In the genomic region with DNA sequence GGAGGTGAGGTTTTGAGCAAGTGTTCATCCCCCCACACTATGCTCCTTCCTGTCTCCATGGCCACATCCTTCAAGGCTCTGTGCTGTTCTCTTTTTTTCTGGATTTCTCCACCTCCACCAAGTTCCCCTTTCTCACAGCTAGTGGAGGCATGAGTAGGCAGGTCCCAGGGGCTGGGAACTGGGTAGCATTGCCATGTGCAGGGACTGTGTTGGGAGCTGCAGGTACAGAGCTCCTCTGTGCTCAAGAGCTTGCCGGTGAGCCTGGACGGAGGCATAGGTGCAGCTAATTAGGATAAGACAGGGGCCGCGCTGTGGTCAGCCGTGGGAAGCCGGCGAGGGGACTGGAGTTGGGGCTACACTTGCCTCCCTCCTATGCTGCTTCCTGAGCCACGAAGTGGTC, we compare ENCODE assay signal across 18 cellular contexts. TPM values are rescaled to one million over a fixed set of nuclear protein-coding genes. Genes with fewer than 3 reads are reported as not detected.
DNase-seq lines count a peak whose midpoint lies in the region; ATAC-seq and TF ChIP-seq lines count a peak whose summit lies in the region.
"Had no signal": no experiment of that assay in that cellular context is flagged by ENCODE, and none has a peak within 500 bp of the region (broad histone marks: within the 10 kb centered on the region; RNA-seq: fewer than 3 reads in every experiment).

No MANE protein-coding gene starts in this region.

- POLR2A ChIA-PET in MCF 10A (lab: Yijun Ruan, JAX) = no interaction called here

- H3K9me3 Mint-ChIP-seq in GM23338 (no peaks in the 10 kb centered on the region), MCF 10A (ENCODE audit: unreplicated experiment) (no peaks in the 10 kb centered on the region)
- H3K9me3 Mint-ChIP-seq: activated naive CD8-positive, alpha-beta T cell treated with anti-CD3 and anti-CD28 coated beads, Interleukin-2, amount 10 ng/mL, durations not matched to agents 7 days and 5 days; H9 had no signal

- no peaks in the 10 kb centered on the region for H3K36me3 ChIP-seq in GM23338 (ENCODE audit: insufficient read depth)
- H3K36me3 ChIP-seq in sigmoid colon = peaks cover 0 to 13% (median 0%) of the 10 kb centered on the region in 4 donors
- no peaks in the 10 kb centered on the region for H3K36me3 ChIP-seq in mammary epithelial cell (ENCODE audit: insufficient read depth, low read length)
- H3K36me3 ChIP-seq: breast epithelium, pancreas had no signal

- H4K20me1 ChIP-seq in GM23338 (replicated peaks; ENCODE audit: insufficient read depth) (no peaks in the 10 kb centered on the region), mammary epithelial cell (ENCODE audit: insufficient read depth, low read length) (no peaks in the 10 kb centered on the region)

- peaks cover 11% of the 10 kb centered on the region for H3K27me3 Mint-ChIP-seq in GM23338 (ENCODE audit: insufficient read depth, low read depth, poor library complexity)
- peaks cover 17% of the 10 kb centered on the region for H3K27me3 Mint-ChIP-seq in MCF 10A (ENCODE audit: insufficient read depth, unreplicated experiment)

- in situ Hi-C loops in mammary epithelial cell (cut with MboI; ENCODE audit: low sequenced_read_pairs in 2 of 2) = no loop called here

- no peak for TF ChIP-seq CTCF in GM23338 (conservative IDR thresholded peaks at IDR 0.05; ENCODE audit: low read depth in 2 of 2)
- no peak for TF ChIP-seq CTCF in sigmoid colon (IDR thresholded peaks at IDR 0.05)
- TF ChIP-seq CTCF in MCF 10A (IDR thresholded peaks at IDR 0.05; ENCODE audit: unreplicated experiment) = no peak
- TF ChIP-seq CTCF in mammary epithelial cell (conservative IDR thresholded peaks at IDR 0.05 in 1 of 2, IDR thresholded peaks at IDR 0.05 in 1 of 2; ENCODE audit: extremely low read depth in 1 of 2, insufficient read depth in 1 of 2, low read depth in 1 of 2, low read length in 2 of 2) = no peak

- H3K27me3 ChIP-seq in GM23338 (ENCODE audit: insufficient read depth) (no peaks in the 10 kb centered on the region), sigmoid colon (no peaks in the 10 kb centered on the region), mammary epithelial cell (ENCODE audit: insufficient read depth, low read length) (peaks cover 2% of the 10 kb centered on the region)
- H3K27me3 ChIP-seq: breast epithelium, pancreas, stomach had no signal

- intact Hi-C loops in sigmoid colon (cut with DNase I) = no loop called here
- intact Hi-C loops in MCF 10A (cut with micrococcal nuclease) = no loop called here
- intact Hi-C loops in mammary epithelial cell (cut with micrococcal nuclease) = no loop called here

- H3F3A ChIP-seq in GM23338 (replicated peaks; ENCODE audit: low read depth) = no peaks in the 10 kb centered on the region

- H3K27ac ChIP-seq in GM23338 (ENCODE audit: low read depth) (no peak overlapping the region), sigmoid colon (no peak overlapping the region), mammary epithelial cell (ENCODE audit: insufficient read depth, low read depth, low read length) (no peak overlapping the region)
- H3K27ac ChIP-seq: breast epithelium, pancreas, stomach had no signal

- CTCF ChIA-PET in MCF 10A (lab: Yijun Ruan, JAX) = interaction anchor here (0.6 to 1.4 kb wide), 4 partner anchors 12 to 153 kb away, joined by 3 read pairs; no protein-coding TSS in a partner anchor
- CTCF ChIA-PET in mammary epithelial cell (lab: Charles Lee; ENCODE audit: low non-redundant PET) = no interaction called here

- 80 to 84% methylated on average over 8 of the region's 8 CpGs for WGBS in sigmoid colon, 2 donors
- WGBS in mammary epithelial cell (ENCODE audit: low coverage, missing lambda C conversion rate) = 89% methylated on average over 8 of the region's 8 CpGs

- H3K27ac Mint-ChIP-seq in GM23338 (no peak overlapping the region), MCF 10A (ENCODE audit: low read depth, unreplicated experiment) (no peak overlapping the region)
- H3K27ac Mint-ChIP-seq: activated naive CD8-positive, alpha-beta T cell treated with anti-CD3 and anti-CD28 coated beads, Interleukin-2, amount 10 ng/mL, durations not matched to agents 7 days and 5 days; H9 had no signal

- BruUV-seq in MCF 10A (replicated peaks; lab: Mats Ljungman, UMichigan) (no TSS peak), mammary epithelial cell (replicated peaks; lab: Mats Ljungman, UMichigan) (no TSS peak)

- DNase-seq in GM23338 (ENCODE audit: low spot score) (no peak), NOMO-1 treated with DMSO at 0.1 percent for 48 hours (lab: John Stamatoyannopoulos, UW; ENCODE audit: unreplicated experiment) (peak; percentile 45), cerebellar cortex (ENCODE audit: low spot score) (peak; percentile 26), sigmoid colon (peak; percentile 64), MCF 10A (ENCODE audit: unreplicated experiment) (no peak), mammary epithelial cell (no peak)
- DNase-seq: activated CD8-positive, alpha-beta memory T cell treated with anti-CD3 and anti-CD28 coated beads for 24 hours; activated naive CD8-positive, alpha-beta T cell treated with anti-CD3 and anti-CD28 coated beads, Interleukin-2, amount 10 ng/mL, durations not matched to agents 7 days and 5 days; Caco-2; H9; lower lobe of right lung; NCI-H1092 treated with DMSO at 0.1 percent for 48 hours; NCI-H748 treated with DMSO at 0.1 percent for 48 hours; stomach; T-helper 1 cell had no signal

- H3K4me3 ChIP-seq in GM23338 = no peak overlapping the region
- no peak overlapping the region for H3K4me3 ChIP-seq in sigmoid colon
- no peak overlapping the region for H3K4me3 ChIP-seq in mammary epithelial cell (replicated peaks in 1 of 3; ENCODE audit: insufficient read depth in 1 of 3, low read depth in 2 of 3, low read length in 3 of 3)
- H3K4me3 ChIP-seq: breast epithelium, lower lobe of right lung, pancreas, stomach had no signal

- H3K36me3 Mint-ChIP-seq in GM23338 (ENCODE audit: low read depth) (no peaks in the 10 kb centered on the region), MCF 10A (ENCODE audit: insufficient read depth, unreplicated experiment) (no peaks in the 10 kb centered on the region)
- H3K36me3 Mint-ChIP-seq: activated naive CD8-positive, alpha-beta T cell treated with anti-CD3 and anti-CD28 coated beads, Interleukin-2, amount 10 ng/mL, durations not matched to agents 7 days and 5 days had no signal

- no peak for TF ChIP-seq POLR2A in sigmoid colon (IDR thresholded peaks at IDR 0.05)

- ATAC-seq in GM23338 = peak; percentile 53
- no peak for ATAC-seq in GM18861 (IDR thresholded peaks at IDR 0.05; ENCODE audit: unreplicated experiment)

- H3K4me1 Mint-ChIP-seq in GM23338 = no peaks in the 10 kb centered on the region
- peaks cover 16% of the 10 kb centered on the region for H3K4me1 Mint-ChIP-seq in MCF 10A (ENCODE audit: insufficient read depth, unreplicated experiment)

- H3K79me2 ChIP-seq in GM23338 (replicated peaks; ENCODE audit: insufficient read depth) = no peaks in the 10 kb centered on the region
- no peaks in the 10 kb centered on the region for H3K79me2 ChIP-seq in mammary epithelial cell (ENCODE audit: insufficient read depth, low read length)

- no peak for TF ChIP-seq EP300 in sigmoid colon (IDR thresholded peaks at IDR 0.05)

- H3K4me2 ChIP-seq in GM23338 (no peak overlapping the region), mammary epithelial cell (ENCODE audit: insufficient read depth, low read depth, low read length) (no peak overlapping the region)

- no peaks in the 10 kb centered on the region for H3K9me3 ChIP-seq in sigmoid colon
- H3K9me3 ChIP-seq in mammary epithelial cell (replicated peaks; ENCODE audit: insufficient read depth, low read length) = no peaks in the 10 kb centered on the region
- H3K9me3 ChIP-seq: breast epithelium, Caco-2, lower lobe of right lung, pancreas, stomach had no signal

- no peaks in the 10 kb centered on the region for H3K9me2 ChIP-seq in GM23338 (ENCODE audit: insufficient read depth)

- H3K4me3 Mint-ChIP-seq in GM23338 = no peak overlapping the region
- no peak overlapping the region for H3K4me3 Mint-ChIP-seq in MCF 10A (ENCODE audit: unreplicated experiment)
- H3K4me3 Mint-ChIP-seq: activated naive CD8-positive, alpha-beta T cell treated with anti-CD3 and anti-CD28 coated beads, Interleukin-2, amount 10 ng/mL, durations not matched to agents 7 days and 5 days; H9 had no signal

- H2AFZ ChIP-seq in GM23338 (0 out of 2 replicates have a peak overlapping the region, but pooled peaks have one; percentile 7), mammary epithelial cell (ENCODE audit: low read depth, low read length) (no peak overlapping the region)

- dilution Hi-C loops in mammary epithelial cell (cut with HindIII; ENCODE audit: low sequenced_read_pairs) = no loop called here

- no peaks in the 10 kb centered on the region for H3K4me1 ChIP-seq in GM23338 (ENCODE audit: insufficient read depth)
- peaks cover 0 to 49% (median 42%) of the 10 kb centered on the region in 4 donors for H3K4me1 ChIP-seq in sigmoid colon
- peaks cover 12% of the 10 kb centered on the region for H3K4me1 ChIP-seq in mammary epithelial cell (ENCODE audit: insufficient read depth, low read length)
- H3K4me1 ChIP-seq: Caco-2 had no signal

- no peak overlapping the region for H3K9ac ChIP-seq in mammary epithelial cell (ENCODE audit: insufficient read depth, low read length)

TF ChIP-seq in GM23338, 12 proteins besides CTCF, POLR2A, EP300 and RAD21:
- TF ChIP-seq STAT1 (IDR thresholded peaks at IDR 0.05; ENCODE audit: unreplicated experiment) (no peak), EZH2phosphoT487 (IDR thresholded peaks at IDR 0.05; ENCODE audit: unreplicated experiment) (no peak)

RNA-seq across cellular contexts. Expression of a gene that starts 36.7 kb away (rescaled TPM):
- 0.62 and 0.97 TPM in 2 replicates for total RNA-seq in GM23338 (2014; rRNA removed; shearing (Covaris generic))
- polyA plus RNA-seq in GM23338 (2016; fragmentation: Nextera tagmentation; extraction: Ambion mirVana) = 0.11 and 0.45 TPM in 2 replicates
- total RNA-seq in sigmoid colon = 10 to 100 TPM; 12.4 to 20.6 (median 18.1) TPM
- polyA plus RNA-seq in sigmoid colon = 1 to 10 TPM; 1.6 to 9.4 (median 6.6) TPM
- total RNA-seq in MCF 10A (2022) = 0.72 and 1.2 TPM in 2 replicates
- total RNA-seq in mammary epithelial cell = not detected
- not detected for polyA plus RNA-seq in mammary epithelial cell
- polyA minus RNA-seq in mammary epithelial cell = not detected
- total RNA-seq: activated naive CD8-positive, alpha-beta T cell treated with anti-CD3 and anti-CD28 coated beads, Interleukin-2, amount 10 ng/mL, durations not matched to agents 7 days and 5 days; Caco-2 had no signal

Comparison
In these comparisons a context has a peak if more than half of its experiments do, and no peak if none do; other contexts are left out.
1. DNase-seq: peak in NOMO-1 treated with DMSO at 0.1 percent for 48 hours (single experiment), cerebellar cortex (single experiment) and sigmoid colon (single experiment); none in GM23338 (single experiment), MCF 10A (single experiment) and mammary epithelial cell (single experiment).